ENCODE assay signal across 2 cellular contexts in genomic region chr5:66769030-66769733, GRCh38.
TF ChIP-seq lines count a peak whose summit lies in the region.

No MANE protein-coding gene starts in this region.

TF ChIP-seq in liver, 16 proteins besides CTCF, POLR2A, EP300 and RAD21 (continued from another document):
- TF ChIP-seq ZBTB33 (IDR thresholded peaks at IDR 0.05) = no peak

TF ChIP-seq in HepG2, 621 proteins besides CTCF, POLR2A, EP300 and RAD21 (continued from another document):
- TF ChIP-seq CSRNP2 (CRISPR knock-in tag; conservative IDR thresholded peaks at IDR 0.05; ENCODE audit: low read depth) (no peak), ZNF569 (CRISPR knock-in tag; IDR thresholded peaks at IDR 0.05; ENCODE audit: borderline replicate concordance) (no peak), DDIT3 (CRISPR knock-in tag; IDR thresholded peaks at IDR 0.05) (no peak), NFKB2 (CRISPR knock-in tag; IDR thresholded peaks at IDR 0.05; ENCODE audit: borderline replicate concordance) (no peak), SNAPC4 (CRISPR knock-in tag; IDR thresholded peaks at IDR 0.05) (no peak), KDM5B (CRISPR knock-in tag; IDR thresholded peaks at IDR 0.05; ENCODE audit: borderline replicate concordance) (no peak), ZFP91 (CRISPR knock-in tag; IDR thresholded peaks at IDR 0.05; ENCODE audit: borderline replicate concordance) (no peak), AFF4 (CRISPR knock-in tag; IDR thresholded peaks at IDR 0.05) (no peak), SP2 (CRISPR knock-in tag; IDR thresholded peaks at IDR 0.05) (no peak), KLF6 (CRISPR knock-in tag; IDR thresholded peaks at IDR 0.05) (no peak), USF2 (IDR thresholded peaks at IDR 0.05; ENCODE audit: low read depth, low read length) (no peak), USF2 (CRISPR knock-in tag; IDR thresholded peaks at IDR 0.05; ENCODE audit: borderline replicate concordance) (no peak), ZC3H4 (CRISPR knock-in tag; IDR thresholded peaks at IDR 0.05; ENCODE audit: borderline replicate concordance) (no peak)
